ENCODE assay signal across 8 cellular contexts in genomic region chrX:154548028-154548316, GRCh38. TPM values are rescaled to one million over a fixed set of nuclear protein-coding genes. Genes with fewer than 3 reads are reported as not detected.
DNase-seq lines count a peak whose midpoint lies in the region; ATAC-seq, FAIRE-seq and TF ChIP-seq lines count a peak whose summit lies in the region.

No MANE protein-coding gene starts in this region.

- H3K36me3 ChIP-seq in GM23248 (ENCODE audit: low read depth), result no peaks in the 10 kb centered on the region

- peaks cover 11% of the 10 kb centered on the region; the same call in 1 of the 2 replicates for H3F3A ChIP-seq in GM23248 (ENCODE audit: insufficient read depth)

- H3K4me2 ChIP-seq in GM23248 (ENCODE audit: unreplicated experiment), result peak overlapping the region; percentile 90

- no peaks in the 10 kb centered on the region for H3K9me2 ChIP-seq in GM23248 (ENCODE audit: insufficient read depth)

- peak; percentile 62 for DNase-seq in GM23248
- peak; percentile 44 for DNase-seq in fibroblast of peridontal ligament (ENCODE audit: extremely low read depth)
- no peak for DNase-seq in retinal pigment epithelial cell (ENCODE audit: low read depth)
- no peak for DNase-seq in DMS153 treated with DMSO at 0.1 percent for 48 hours (lab: John Stamatoyannopoulos, UW; ENCODE audit: unreplicated experiment)
- no peak for DNase-seq in frontal cortex (ENCODE audit: low spot score in 2 of 2)

- H2AFZ ChIP-seq in GM23248, result peak overlapping the region; percentile 74

- H3K9ac ChIP-seq in GM23248, result peak overlapping the region; percentile 98

- FAIRE-seq in frontal cortex (lab: Jason Lieb, UNC), result no peak

- ATAC-seq in SK-N-SH treated with all-trans-retinoic acid at 6 μM for 48 hours (peak; percentile 1; the same call in 2 of the 3 replicates), GM19324 (IDR thresholded peaks at IDR 0.05; ENCODE audit: low FRiP score, unreplicated experiment) (no peak), HG02870 (IDR thresholded peaks at IDR 0.05; ENCODE audit: unreplicated experiment) (no peak)

- H4K20me1 ChIP-seq in GM23248 (ENCODE audit: insufficient read depth), result no peaks in the 10 kb centered on the region

- in situ Hi-C loops in GM23248 (cut with MboI), result no loop called here

- no peaks in the 10 kb centered on the region for H3K9me3 ChIP-seq in GM23248 (ENCODE audit: low read depth)

- peak overlapping the region; percentile 98 for H3K4me3 ChIP-seq in GM23248
- H3K4me3 ChIP-seq in retinal pigment epithelial cell (ENCODE audit: low read length), result peak overlapping the region; percentile 69

- H3K4me1 ChIP-seq in GM23248 (ENCODE audit: insufficient read depth), result peaks cover 7% of the 10 kb centered on the region; the same call in 1 of the 2 replicates

- no peaks in the 10 kb centered on the region for H3K27me3 ChIP-seq in GM23248 (replicated peaks; ENCODE audit: insufficient read depth)

- peak overlapping the region; percentile 95 for H3K27ac ChIP-seq in GM23248

- WGBS in GM23248 (ENCODE audit: low coverage in 1 of 2, low lambda C conversion rate in 2 of 2, missing lambda C conversion rate in 2 of 2), 2 experiments, result 0% methylated on average over 9 of the region's 9 CpGs

- H3K79me2 ChIP-seq in GM23248 (ENCODE audit: insufficient read depth), result peaks cover 60% of the 10 kb centered on the region

- TF ChIP-seq CTCF in retinal pigment epithelial cell (conservative IDR thresholded peaks at IDR 0.05; ENCODE audit: low read depth, low read length), result no peak

TF ChIP-seq in SK-N-SH treated with all-trans-retinoic acid at 6 μM for 48 hours, 23 proteins besides CTCF, POLR2A, EP300 and RAD21:
- TF ChIP-seq TSHZ2 (CRISPR knock-in tag; IDR thresholded peaks at IDR 0.05) (no peak), SNAI2 (CRISPR knock-in tag; IDR thresholded peaks at IDR 0.05) (no peak), GLIS3 (CRISPR knock-in tag; IDR thresholded peaks at IDR 0.05) (no peak), PATZ1 (CRISPR knock-in tag; IDR thresholded peaks at IDR 0.05; ENCODE audit: borderline replicate concordance) (no peak), ZC3H10 (CRISPR knock-in tag; IDR thresholded peaks at IDR 0.05) (no peak), ISL1 (CRISPR knock-in tag; IDR thresholded peaks at IDR 0.05) (no peak)

RNA-seq across cellular contexts. Expression of gene IKBKG, which starts 0.6 kb away (rescaled TPM):
- total RNA-seq in GM23248 (2014; rRNA removed; shearing (Covaris generic)), result 18.0 and 25.9 TPM in 2 replicates
- 26.2 and 29.5 TPM in 2 replicates for polyA plus RNA-seq in GM23248 (2016; fragmentation: Nextera tagmentation; extraction: Ambion mirVana)
- total RNA-seq in frontal cortex, result 4.1 TPM

RNA-seq across cellular contexts. Expression of gene G6PD, which starts 1.3 kb away (rescaled TPM):
- 55.0 and 66.0 TPM in 2 replicates for total RNA-seq in GM23248 (2014; rRNA removed; shearing (Covaris generic))
- 42.5 and 44.3 TPM in 2 replicates for polyA plus RNA-seq in GM23248 (2016; fragmentation: Nextera tagmentation; extraction: Ambion mirVana)
- total RNA-seq in frontal cortex, result 16.3 TPM

RNA-seq across cellular contexts. Expression of gene FAM3A, which starts 31.9 kb away (rescaled TPM):
- total RNA-seq in GM23248 (2014; rRNA removed; shearing (Covaris generic)), result 27.8 and 43.6 TPM in 2 replicates
- polyA plus RNA-seq in GM23248 (2016; fragmentation: Nextera tagmentation; extraction: Ambion mirVana), result 35.2 and 35.7 TPM in 2 replicates
- 9.8 TPM for total RNA-seq in frontal cortex

RNA-seq across cellular contexts. Expression of gene CTAG1A, which starts 37.0 kb away (rescaled TPM):
- not detected in 2 replicates for total RNA-seq in GM23248 (2014; rRNA removed; shearing (Covaris generic))
- not detected in 2 replicates for polyA plus RNA-seq in GM23248 (2016; fragmentation: Nextera tagmentation; extraction: Ambion mirVana)
- total RNA-seq in frontal cortex, result not detected

RNA-seq across cellular contexts. Expression of gene SLC10A3, which starts 57.5 kb away (rescaled TPM):
- total RNA-seq in GM23248 (2014; rRNA removed; shearing (Covaris generic)), result 48.3 and 61.0 TPM in 2 replicates
- polyA plus RNA-seq in GM23248 (2016; fragmentation: Nextera tagmentation; extraction: Ambion mirVana), result 49.4 and 50.8 TPM in 2 replicates
- 2.4 TPM for total RNA-seq in frontal cortex

Comparison
In these comparisons a context has a peak if more than half of its experiments do, and no peak if none do; other contexts are left out.
1. DNase-seq: peak in GM23248 (single experiment) and fibroblast of peridontal ligament (single experiment); none in retinal pigment epithelial cell (single experiment), DMS153 treated with DMSO at 0.1 percent for 48 hours (single experiment) and frontal cortex (0 of 2).